6 cellular contexts compared by ENCODE assay signal in the genomic region with DNA sequence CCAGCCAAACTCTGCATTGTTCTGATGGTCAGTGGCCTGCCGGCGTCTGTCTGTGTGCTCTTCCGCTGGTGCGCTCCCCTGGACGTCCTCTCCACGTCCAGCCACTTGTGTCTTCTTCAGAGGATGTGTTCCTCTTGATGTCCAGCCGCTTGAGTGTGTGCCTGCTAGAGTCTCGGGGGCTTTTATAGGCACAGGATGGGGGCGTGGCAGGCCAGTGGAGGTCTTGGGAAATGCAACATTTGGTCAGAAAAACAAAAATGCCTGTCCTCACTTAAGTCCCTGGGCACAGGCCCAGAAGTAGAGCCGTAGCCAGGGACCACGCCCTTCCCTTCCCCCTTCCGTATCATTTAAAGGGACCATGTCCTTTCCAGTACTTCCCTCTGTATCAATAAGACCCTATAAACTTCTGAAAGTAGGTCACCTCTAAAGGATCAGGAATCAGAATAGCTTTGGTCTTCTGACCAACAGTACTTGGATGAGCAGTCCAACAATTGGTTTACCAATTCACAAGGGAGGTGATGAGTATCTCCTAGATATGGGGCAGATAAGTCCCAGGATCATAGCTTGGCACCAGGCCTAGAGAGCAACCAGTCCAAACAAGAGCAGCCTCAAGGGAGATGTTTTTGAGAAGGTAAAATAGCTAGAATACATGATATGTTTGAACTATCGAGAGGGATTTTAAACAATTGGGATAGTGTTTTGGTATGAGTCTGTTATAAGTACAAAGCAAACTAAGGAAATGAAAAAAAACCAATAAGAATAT. TPM values are rescaled to one million over a fixed set of nuclear protein-coding genes. Genes with fewer than 3 reads are reported as not detected.
"Had no signal": no experiment of that assay in that cellular context is flagged by ENCODE, and none has a peak within 500 bp of the region (broad histone marks: within the 10 kb centered on the region; RNA-seq: fewer than 3 reads in every experiment).

No MANE protein-coding gene starts in this region.

- H3K4me2 ChIP-seq: GM23338 had no signal

- H3K4me3 ChIP-seq: GM23338 had no signal

- ATAC-seq: GM23338 had no signal

- DNase-seq: H9, HCEC 1CT, IMR-90 had no signal

- H2AFZ ChIP-seq: GM23338 had no signal

RNA-seq across cellular contexts. Expression of a gene that starts 32.2 kb away (rescaled TPM):
- total RNA-seq: GM23338, H1, H9, HT-29, IMR-90 had no signal
- polyA plus RNA-seq: GM23338, H1, IMR-90 had no signal
